14 cellular contexts compared by ENCODE assay signal in the genomic region with DNA sequence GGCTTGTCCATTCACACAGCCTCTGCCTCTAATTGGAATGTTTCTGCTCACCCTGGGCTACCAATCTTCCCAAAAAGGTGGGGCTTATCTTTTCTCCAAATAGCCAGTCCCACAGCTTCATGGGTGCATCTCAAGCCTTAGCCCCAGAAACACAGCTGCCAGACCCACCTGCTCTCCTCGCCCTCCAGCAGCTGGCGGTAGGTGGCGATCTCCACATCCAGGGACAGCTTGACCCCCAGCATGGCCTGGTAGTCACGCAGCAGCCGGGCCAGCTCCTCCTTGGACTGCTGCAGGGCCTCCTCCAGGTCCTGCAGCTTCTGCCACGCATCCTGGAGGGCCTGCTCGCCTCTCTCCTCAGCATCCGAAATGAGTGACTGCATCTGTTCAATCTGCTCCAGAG.
DNase-seq lines count a peak whose midpoint lies in the region; ATAC-seq and TF ChIP-seq lines count a peak whose summit lies in the region.
"Had no signal": no experiment of that assay in that cellular context is flagged by ENCODE, and none has a peak within 500 bp of the region (broad histone marks: within the 10 kb centered on the region; RNA-seq: fewer than 3 reads in every experiment).

No MANE protein-coding gene starts in this region.

- H3K4me3 ChIP-seq in LNCaP clone FGC (ENCODE audit: low read depth, low read length): no peak overlapping the region
- H3K4me3 ChIP-seq: coronary artery, pancreas, SK-N-MC, suprapubic skin had no signal

- TF ChIP-seq CTCF in LNCaP clone FGC (IDR thresholded peaks at IDR 0.05; ENCODE audit: control insufficient read depth, extremely low read depth, insufficient read depth) (peak; percentile 31; the same call in 1 of the 2 replicates), nephron progenitor cell (IDR thresholded peaks at IDR 0.05) (peak; percentile 19)

- peaks cover 33% of the 10 kb centered on the region for H3K4me1 Mint-ChIP-seq in central memory CD8-positive, alpha-beta T cell
- peaks cover 12% of the 10 kb centered on the region for H3K4me1 Mint-ChIP-seq in nephron progenitor cell

- peak overlapping the region; percentile 1 for H3K4me3 Mint-ChIP-seq in central memory CD8-positive, alpha-beta T cell
- peak overlapping the region; percentile 13 for H3K4me3 Mint-ChIP-seq in nephron progenitor cell

- no peaks in the 10 kb centered on the region for H3K9me3 Mint-ChIP-seq in central memory CD8-positive, alpha-beta T cell
- no peaks in the 10 kb centered on the region for H3K9me3 Mint-ChIP-seq in nephron progenitor cell

- ATAC-seq in central memory CD8-positive, alpha-beta T cell (replicated peaks; ENCODE audit: extremely low read depth, poor library complexity, severe bottlenecking): no peak
- no peak for ATAC-seq in GM18868 (IDR thresholded peaks at IDR 0.05; ENCODE audit: unreplicated experiment)
- ATAC-seq: pancreas had no signal

- H3K36me3 Mint-ChIP-seq in central memory CD8-positive, alpha-beta T cell (ENCODE audit: insufficient read depth): peaks cover 8% of the 10 kb centered on the region
- H3K36me3 Mint-ChIP-seq in nephron progenitor cell (ENCODE audit: low read depth): no peaks in the 10 kb centered on the region

- peaks cover 17% of the 10 kb centered on the region for H3K27me3 Mint-ChIP-seq in central memory CD8-positive, alpha-beta T cell
- H3K27me3 Mint-ChIP-seq in nephron progenitor cell (ENCODE audit: low read depth, poor library complexity): peaks cover 59% of the 10 kb centered on the region

- DNase-seq in NCI-H748 (lab: John Stamatoyannopoulos, UW; ENCODE audit: unreplicated experiment) (peak; percentile 19), NCI-H748 treated with DMSO at 0.1 percent for 48 hours (lab: John Stamatoyannopoulos, UW) (no peak), LNCaP clone FGC (ENCODE audit: low read depth) (no peak), nephron progenitor cell (peak; percentile 38), epidermal melanocyte (ENCODE audit: insufficient read length, low spot score) (no peak), KBM-7 (no peak)
- DNase-seq in central memory CD8-positive, alpha-beta T cell (ENCODE audit: low spot score in 2 of 2): no peak
- DNase-seq: activated CD4-positive, CD25-positive, alpha-beta regulatory T cell treated with anti-CD3 and anti-CD28 coated beads, Interleukin-2, amount 50 U/mL, for 72 hours; NCI-H524 treated with DMSO at 0.1 percent for 48 hours; pancreas had no signal

- no peak overlapping the region for H3K27ac Mint-ChIP-seq in central memory CD8-positive, alpha-beta T cell (ENCODE audit: low read depth)
- H3K27ac Mint-ChIP-seq in nephron progenitor cell: no peak overlapping the region

- in situ Hi-C loops in KBM-7 (cut with MboI; ENCODE audit: low pct_unique_long_range_greater_than_20kb, low sequenced_read_pairs): no loop called here

Comparison
In these comparisons a context has a peak if more than half of its experiments do, and no peak if none do; other contexts are left out.
1. DNase-seq: peak in NCI-H748 (single experiment) and nephron progenitor cell (single experiment); none in NCI-H748 treated with DMSO at 0.1 percent for 48 hours (single experiment), LNCaP clone FGC (single experiment), central memory CD8-positive, alpha-beta T cell (0 of 2), epidermal melanocyte (single experiment) and KBM-7 (single experiment).